In genomic region chr17:71500761-71501555, GRCh38 we compare ENCODE assay signal across 20 cellular contexts.
A peak's percentile ranks its signal among the peaks of the same experiment; 100 is the strongest.
DNase-seq lines count a peak whose midpoint lies in the region; ATAC-seq and TF ChIP-seq lines count a peak whose summit lies in the region.
"Had no signal": no experiment of that assay in that cellular context is flagged by ENCODE, and none has a peak within 500 bp of the region (broad histone marks: within the 10 kb centered on the region; RNA-seq: fewer than 3 reads in every experiment).

No MANE protein-coding gene starts in this region.

- H3K4me3 ChIP-seq in choroid plexus epithelial cell (ENCODE audit: low read depth, low read length) (no peak overlapping the region), skeletal muscle satellite cell (ENCODE audit: low read length) (no peak overlapping the region)
- H3K4me3 ChIP-seq: mucosa of descending colon, thyroid gland had no signal

- H3K9ac ChIP-seq in skeletal muscle satellite cell (ENCODE audit: low read depth, low read length): no peak overlapping the region
- H3K9ac ChIP-seq: KMS-11 had no signal

- no peaks in the 10 kb centered on the region for H3K27me3 ChIP-seq in skeletal muscle satellite cell (ENCODE audit: control insufficient read depth, insufficient read depth, low read length)
- H3K27me3 ChIP-seq: thyroid gland had no signal

- ATAC-seq in GM21528 (IDR thresholded peaks at IDR 0.05; ENCODE audit: low FRiP score, unreplicated experiment): no peak
- ATAC-seq: activated T-cell treated with anti-CD3 and anti-CD28 coated beads, Interleukin-2, amount 50 U/mL, for 72 hours; effector memory CD8-positive, alpha-beta T cell; mucosa of descending colon had no signal

- no peak for TF ChIP-seq CTCF in choroid plexus epithelial cell (conservative IDR thresholded peaks at IDR 0.05; ENCODE audit: low read depth, low read length)

- peaks cover 18% of the 10 kb centered on the region for H3K4me1 ChIP-seq in skeletal muscle satellite cell (ENCODE audit: control insufficient read depth, insufficient read depth, low read length)
- H3K4me1 ChIP-seq: thyroid gland had no signal

- peak overlapping the region; percentile 2 for H3K4me2 ChIP-seq in skeletal muscle satellite cell (ENCODE audit: low read length)
- H3K4me2 ChIP-seq: KMS-11 had no signal

- H3K9me3 ChIP-seq in skeletal muscle satellite cell (replicated peaks; ENCODE audit: low read length): no peaks in the 10 kb centered on the region
- H3K9me3 ChIP-seq: mucosa of descending colon, thyroid gland had no signal

- DNase-seq in GM03348 (ENCODE audit: low spot score) (peak; percentile 68), NCI-H146 treated with DMSO at 0.1 percent for 48 hours (lab: John Stamatoyannopoulos, UW; ENCODE audit: unreplicated experiment) (peak; percentile 92), choroid plexus epithelial cell (ENCODE audit: low read depth) (peak; percentile 10), MV-4-11 (lab: John Stamatoyannopoulos, UW) (no peak), DMS153 treated with DMSO at 0.1 percent for 48 hours (lab: John Stamatoyannopoulos, UW; ENCODE audit: unreplicated experiment) (no peak)
- DNase-seq: activated CD4-positive, CD25-positive, alpha-beta regulatory T cell treated with anti-CD3 and anti-CD28 coated beads, Interleukin-2, amount 50 U/mL, for 72 hours; activated CD8-positive, alpha-beta memory T cell treated with anti-CD3 and anti-CD28 coated beads for 24 hours; activated naive CD4-positive, alpha-beta T cell treated with anti-CD3 and anti-CD28 coated beads, Interleukin-2, amount 10 ng/mL, durations not matched to agents 7 days and 5 days; activated T-cell treated with anti-CD3 and anti-CD28 coated beads, Interleukin-2, amount 50 U/mL, for 72 hours; effector memory CD8-positive, alpha-beta T cell; mucosa of descending colon; NCI-H1105; NCI-H510A treated with DMSO at 0.1 percent for 48 hours; small intestine; stimulated activated CD4-positive, alpha-beta T cell treated with anti-CD3 and anti-CD28 coated beads, Interleukin-2, amount 100 ng/mL, for 48 hours; stimulated activated naive CD4-positive, alpha-beta T cell treated with Interleukin-2 at 50 U/mL for 16 hours; thyroid gland had no signal

- no peaks in the 10 kb centered on the region for H3K36me3 ChIP-seq in skeletal muscle satellite cell (ENCODE audit: insufficient read depth, low read length)
- H3K36me3 ChIP-seq: thyroid gland had no signal

Comparison
In these comparisons a context has a peak if more than half of its experiments do, and no peak if none do; other contexts are left out.
1. DNase-seq: peak in GM03348 (single experiment), NCI-H146 treated with DMSO at 0.1 percent for 48 hours (single experiment) and choroid plexus epithelial cell (single experiment); none in MV-4-11 (single experiment) and DMS153 treated with DMSO at 0.1 percent for 48 hours (single experiment).